1 cellular context compared by ENCODE assay signal in the genomic region with DNA sequence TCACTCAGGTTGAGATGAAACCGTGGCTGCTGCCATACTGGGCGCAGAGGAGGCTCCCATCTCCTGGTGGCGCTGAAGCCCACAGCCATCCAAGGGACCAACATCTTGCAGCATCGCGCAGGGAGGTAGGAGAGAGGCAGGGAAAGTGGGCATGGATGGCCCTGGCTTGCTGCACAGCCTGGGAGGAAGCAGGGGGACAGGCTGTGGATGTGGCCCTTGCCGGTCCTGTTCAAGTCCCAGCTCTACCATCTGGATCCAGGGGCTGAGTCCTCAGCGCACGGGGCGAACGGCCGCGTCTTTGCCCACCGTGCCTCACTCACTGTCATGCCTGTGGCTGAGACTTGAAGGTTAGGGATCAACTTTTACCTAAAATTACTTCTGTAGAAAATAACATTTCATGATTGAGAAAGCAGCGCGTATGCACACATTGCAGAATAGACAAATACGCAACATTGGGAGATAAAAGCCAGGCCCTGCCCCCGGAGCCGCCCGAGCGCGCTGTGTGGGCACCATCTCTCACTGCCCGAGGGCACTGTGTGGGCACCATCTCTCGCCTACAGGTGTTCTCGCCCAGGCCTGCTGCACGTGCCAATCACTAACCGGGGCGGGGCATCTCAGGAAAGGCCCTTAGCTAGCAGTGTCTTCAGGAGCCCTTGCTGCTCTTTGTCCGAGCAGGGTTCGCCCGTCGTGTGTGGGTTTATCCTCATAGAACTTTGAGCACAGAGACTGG.
TF ChIP-seq lines count a peak whose summit lies in the region.

No MANE protein-coding gene starts in this region.

TF ChIP-seq in H1, 55 proteins besides CTCF, POLR2A, EP300 and RAD21:
- TF ChIP-seq CHD1 (IDR thresholded peaks at IDR 0.05; ENCODE audit: low read depth, low read length) (no peak), GABPA (IDR thresholded peaks at IDR 0.05; ENCODE audit: borderline replicate concordance, insufficient read depth, low read length) (no peak), CEBPB (IDR thresholded peaks at IDR 0.05; ENCODE audit: low read depth, low read length) (no peak)
